In genomic region chr6:133995758-133996157, GRCh38 we compare ENCODE assay signal across 1 cellular context.
TF ChIP-seq lines count a peak whose summit lies in the region.

No MANE protein-coding gene starts in this region.

TF ChIP-seq in H1, 55 proteins besides CTCF, POLR2A, EP300 and RAD21:
- TF ChIP-seq BCL11A (IDR thresholded peaks at IDR 0.05; ENCODE audit: low read depth in 2 of 2, low read length in 2 of 2) (no peak), NRF1 (IDR thresholded peaks at IDR 0.05; ENCODE audit: low read depth, low read length) (no peak), CHD1 (IDR thresholded peaks at IDR 0.05; ENCODE audit: low read depth, low read length) (no peak), TCF12 (IDR thresholded peaks at IDR 0.05; ENCODE audit: low read depth, low read length) (no peak), RBBP5 (IDR thresholded peaks at IDR 0.05; ENCODE audit: borderline replicate concordance, low read depth, low read length) (no peak), CTBP2 (IDR thresholded peaks at IDR 0.05; ENCODE audit: borderline replicate concordance, insufficient read depth, insufficient read length, low read length) (no peak), E2F6 (IDR thresholded peaks at IDR 0.05) (no peak), POU5F1 (IDR thresholded peaks at IDR 0.05; ENCODE audit: low read depth, low read length) (no peak), TBP (IDR thresholded peaks at IDR 0.05; ENCODE audit: low read depth, low read length) (no peak), RXRA (IDR thresholded peaks at IDR 0.05; ENCODE audit: insufficient read depth, low read depth, low read length) (no peak), SIN3A (conservative IDR thresholded peaks at IDR 0.05 in 1 of 2, IDR thresholded peaks at IDR 0.05 in 1 of 2; ENCODE audit: low read depth in 1 of 2, low read length in 2 of 2) (no peak), PHF8 (conservative IDR thresholded peaks at IDR 0.05; ENCODE audit: low read depth, low read length) (no peak), CHD2 (IDR thresholded peaks at IDR 0.05; ENCODE audit: low read length) (no peak), BACH1 (IDR thresholded peaks at IDR 0.05; ENCODE audit: low read length) (no peak)
- TF ChIP-seq, protein P1, sequence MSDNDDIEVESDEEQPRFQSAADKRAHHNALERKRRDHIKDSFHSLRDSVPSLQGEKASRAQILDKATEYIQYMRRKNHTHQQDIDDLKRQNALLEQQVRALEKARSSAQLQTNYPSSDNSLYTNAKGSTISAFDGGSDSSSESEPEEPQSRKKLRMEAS (IDR thresholded peaks at IDR 0.05) = no peak
